8 cellular contexts compared by ENCODE assay signal in the genomic region with DNA sequence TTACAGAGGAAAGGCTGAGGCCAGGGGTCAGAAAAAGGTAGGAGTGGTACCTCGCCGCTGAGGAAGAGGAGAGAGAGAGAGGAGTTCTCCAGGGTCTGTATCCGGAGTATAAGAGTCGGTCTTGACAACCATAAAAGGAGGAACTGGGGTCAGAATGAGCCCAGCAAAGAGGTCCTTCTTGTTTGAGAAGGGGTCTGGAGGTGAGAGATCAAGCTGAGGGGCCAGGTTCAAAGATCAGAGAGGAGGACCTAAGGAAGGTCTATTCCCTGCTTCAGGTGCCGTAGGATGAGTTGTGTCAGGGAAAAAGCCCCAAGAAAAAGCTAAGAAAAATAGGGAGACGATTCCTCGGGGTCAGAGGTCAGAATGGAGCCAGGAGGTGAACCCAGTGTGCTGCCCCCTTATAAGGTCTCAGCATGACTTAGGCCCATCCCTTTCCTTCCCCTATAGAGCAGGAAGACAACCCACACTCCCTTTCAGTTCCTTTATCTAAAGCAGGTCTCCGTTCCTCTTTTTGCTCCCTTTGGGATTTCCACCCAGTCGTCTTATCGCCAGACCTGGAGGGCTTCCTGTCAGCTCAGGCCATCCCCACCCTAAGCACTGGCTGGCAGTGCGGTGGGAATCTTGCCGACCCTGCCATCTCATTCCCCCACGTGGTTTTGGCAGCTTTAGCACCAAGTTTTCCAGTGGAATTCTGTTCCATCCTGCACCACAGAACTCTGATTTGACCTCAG. TPM values are rescaled to one million over a fixed set of nuclear protein-coding genes. Genes with fewer than 3 reads are reported as not detected.
DNase-seq lines count a peak whose midpoint lies in the region; ATAC-seq, FAIRE-seq and TF ChIP-seq lines count a peak whose summit lies in the region.

No MANE protein-coding gene starts in this region.

- peaks cover 6% of the 10 kb centered on the region for H4K20me1 ChIP-seq in astrocyte (ENCODE audit: insufficient read depth, low read length)

- no peak for TF ChIP-seq CTCF in 22Rv1 (IDR thresholded peaks at IDR 0.05)
- no peak for TF ChIP-seq CTCF in astrocyte (IDR thresholded peaks at IDR 0.05; ENCODE audit: insufficient read depth, low read depth, low read length)

- H3K4me3 ChIP-seq in MG63, result peak overlapping the region; percentile 78
- peak overlapping the region; percentile 97 for H3K4me3 ChIP-seq in astrocyte (ENCODE audit: insufficient read depth, low read depth, low read length)

- H3K27ac ChIP-seq in 22Rv1 (peak overlapping the region; percentile 42), astrocyte (ENCODE audit: low read depth, low read length) (peak overlapping the region; percentile 47), substantia nigra (ENCODE audit: low read depth, low read length, poor library complexity, severe bottlenecking) (peak overlapping the region; percentile 86)

- DNase-seq in MG63, result no peak
- DNase-seq in astrocyte (ENCODE audit: low read depth), result no peak
- DNase-seq in inferior parietal cortex (ENCODE audit: extremely low spot score), result peak; percentile 22
- peak in 5 of 49 donors; percentile 3 to 20 (median 6) for DNase-seq in substantia nigra (lab: John Stamatoyannopoulos, UW)
- no peak for DNase-seq in stimulated activated CD4-positive, alpha-beta T cell treated with anti-CD3 and anti-CD28 coated beads, Interleukin-2, amount 100 ng/mL, for 48 hours
- no peak for DNase-seq in NCI-H1694 (lab: John Stamatoyannopoulos, UW)

- peak overlapping the region; percentile 96 for H3K9ac ChIP-seq in astrocyte (ENCODE audit: low read length)

- peak overlapping the region; percentile 99 for H3K4me3 Mint-ChIP-seq in astrocyte (ENCODE audit: unreplicated experiment)

- peaks cover 23% of the 10 kb centered on the region for H3K79me2 ChIP-seq in astrocyte (ENCODE audit: insufficient read depth, low read length)

- no peaks in the 10 kb centered on the region for H3K27me3 Mint-ChIP-seq in astrocyte (ENCODE audit: low read depth, unreplicated experiment)

- H3K27ac Mint-ChIP-seq in astrocyte (ENCODE audit: unreplicated experiment), result peak overlapping the region; percentile 90

- H3K36me3 ChIP-seq in MG63 (no peaks in the 10 kb centered on the region), astrocyte (ENCODE audit: insufficient read depth, low read length) (peaks cover 9% of the 10 kb centered on the region)

- H3K9me3 Mint-ChIP-seq in astrocyte (ENCODE audit: unreplicated experiment), result no peaks in the 10 kb centered on the region

- peaks cover 5% of the 10 kb centered on the region for H3K4me1 Mint-ChIP-seq in astrocyte (ENCODE audit: low read depth, unreplicated experiment)

- peaks cover 8% of the 10 kb centered on the region for H3K4me1 ChIP-seq in astrocyte (ENCODE audit: insufficient read depth, low read length)

- FAIRE-seq in astrocyte (lab: Jason Lieb, UNC), result no peak

- H3K36me3 Mint-ChIP-seq in astrocyte (ENCODE audit: low read depth, unreplicated experiment), result peaks cover 6% of the 10 kb centered on the region

- H3K9me3 ChIP-seq in MG63, result no peaks in the 10 kb centered on the region
- H3K9me3 ChIP-seq in astrocyte (ENCODE audit: insufficient read depth, low read depth, low read length), result no peaks in the 10 kb centered on the region

- H3K27me3 ChIP-seq in MG63 (no peaks in the 10 kb centered on the region), astrocyte (ENCODE audit: insufficient read depth, low read length) (no peaks in the 10 kb centered on the region)

- peak overlapping the region; percentile 99 for H3K4me2 ChIP-seq in astrocyte (ENCODE audit: low read length)

- ATAC-seq in GM19452 (IDR thresholded peaks at IDR 0.05; ENCODE audit: unreplicated experiment), result peak; percentile 29

- H2AFZ ChIP-seq in astrocyte (ENCODE audit: low read depth, low read length), result peak overlapping the region; percentile 79

RNA-seq across cellular contexts. Expression of a gene that starts 0.7 kb away (rescaled TPM):
- total RNA-seq in MG63 (2014; rRNA removed; shearing (Covaris generic); ENCODE audit: low replicate concordance), result 26.3 and 43.3 TPM in 2 replicates
- total RNA-seq in astrocyte, result 27.5 and 27.6 TPM in 2 replicates

RNA-seq across cellular contexts. Expression of a gene that starts 53.7 kb away (rescaled TPM):
- total RNA-seq in MG63 (2014; rRNA removed; shearing (Covaris generic); ENCODE audit: low replicate concordance), result not detected in 2 replicates
- 0.20 TPM in 1 of 2 replicates, not detected in the other for total RNA-seq in astrocyte
